8 cellular contexts compared by ENCODE assay signal in genomic region chrX:46545111-46546005, GRCh38. TPM values are rescaled to one million over a fixed set of nuclear protein-coding genes. Genes with fewer than 3 reads are reported as not detected.
DNase-seq lines count a peak whose midpoint lies in the region; ATAC-seq, FAIRE-seq and TF ChIP-seq lines count a peak whose summit lies in the region.

ZNF674 (minus strand) TSS chrX:46545421; CDS start chrX:46542087, 3,334 bp downstream.

- intact Hi-C loops in left ventricle myocardium superior (cut with micrococcal nuclease) (no loop called here), prostate gland (cut with DNase I) (no loop called here)

- H3K4me3 ChIP-seq in prostate gland (peak within 1 kb of the TSS; percentile 59 to 62), urinary bladder (ENCODE audit: low read depth, low read length) (peak within 1 kb of the TSS; percentile 91)

- TF ChIP-seq CTCF in prostate gland (IDR thresholded peaks at IDR 0.05), result peak in 3 of 4 experiments; percentile 30 to 61 (median 50)

- H3K27me3 ChIP-seq in prostate gland (replicated peaks; ENCODE audit: insufficient read depth), result no peaks in the 10 kb centered on the region

- WGBS in prostate gland, result 0% methylated on average over 29 of the region's 57 CpGs
- under 1% methylated on average over 57 of the region's 57 CpGs for WGBS in urinary bladder

- TF ChIP-seq POLR2A in GM12891 (IDR thresholded peaks at IDR 0.05; ENCODE audit: low read depth, low read length), result peak; percentile 88
- peak; percentile 61 for TF ChIP-seq POLR2A in prostate gland (IDR thresholded peaks at IDR 0.05)

- ATAC-seq in HG02798 (IDR thresholded peaks at IDR 0.05; ENCODE audit: poor library complexity, unreplicated experiment) (peak; percentile 93), left ventricle myocardium superior (peak; percentile 99)

- peak; percentile 97 for FAIRE-seq in GM12891 (lab: Jason Lieb, UNC)

- H3K4me1 ChIP-seq in prostate gland (replicated peaks) (no peaks in the 10 kb centered on the region), urinary bladder (ENCODE audit: insufficient read depth) (no peaks in the 10 kb centered on the region)

- peak within 1 kb of the TSS; percentile 72 to 77 for H3K27ac ChIP-seq in prostate gland
- peak within 1 kb of the TSS; percentile 48 for H3K27ac ChIP-seq in urinary bladder (ENCODE audit: low read depth)

- no peaks in the 10 kb centered on the region for H3K9me3 ChIP-seq in prostate gland

- H3K36me3 ChIP-seq in prostate gland (no peaks in the 10 kb centered on the region), urinary bladder (ENCODE audit: insufficient read depth) (no peaks in the 10 kb centered on the region)

- DNase-seq in GM12891 (ENCODE audit: insufficient read length, low spot score) (peak; percentile 61), NCI-H1417 (lab: John Stamatoyannopoulos, UW) (peak; percentile 85 to 98 (median 94)), SW480 (ENCODE audit: low spot score) (peak; percentile 87), amniotic epithelial cell (ENCODE audit: low read depth) (peak; percentile 82), left ventricle myocardium superior (peak; percentile 96), prostate gland (ENCODE audit: low spot score) (peak; percentile 86)

TF ChIP-seq in GM12891, 5 proteins besides CTCF, POLR2A, EP300 and RAD21:
- TF ChIP-seq PAX5 (IDR thresholded peaks at IDR 0.05; ENCODE audit: insufficient read depth, low read length, severe bottlenecking), result no peak
- TF ChIP-seq TAF1 (IDR thresholded peaks at IDR 0.05; ENCODE audit: low read depth, low read length), result peak; percentile 82
- TF ChIP-seq SPI1 (IDR thresholded peaks at IDR 0.05; ENCODE audit: low read depth, low read length), result 0 out of 2 replicates have a peak, but pooled peaks have one; percentile 38

RNA-seq across cellular contexts. Expression of gene ZNF674, which starts in this region (rescaled TPM):
- 1.2 TPM for polyA plus RNA-seq in GM12891 (2012; ENCODE audit: low read depth, missing spikeins)
- 3.0 TPM for total RNA-seq in left ventricle myocardium superior
- total RNA-seq in prostate gland, result 1 to 10 TPM; 4.9 to 8.1 TPM
- 9.9 TPM for total RNA-seq in urinary bladder
- 1.7 TPM for polyA plus RNA-seq in urinary bladder

Comparison
In these comparisons a context has a peak if more than half of its experiments do, and no peak if none do; other contexts are left out.
1. Peak in every context shown above with its lines: DNase-seq, ATAC-seq, H3K4me3 ChIP-seq and H3K27ac ChIP-seq.